In genomic region chr2:74148457-74149248, GRCh38 we compare ENCODE assay signal across 8 cellular contexts. TPM values are rescaled to one million over a fixed set of nuclear protein-coding genes. Genes with fewer than 3 reads are reported as not detected.
DNase-seq lines count a peak whose midpoint lies in the region; ATAC-seq and TF ChIP-seq lines count a peak whose summit lies in the region.

No MANE protein-coding gene starts in this region.

- DNase-seq in brain microvascular endothelial cell (no peak), NCI-H1105 treated with DMSO at 0.1 percent for 48 hours (lab: John Stamatoyannopoulos, UW) (no peak)
- no peak for DNase-seq in activated CD8-positive, alpha-beta memory T cell treated with anti-CD3 and anti-CD28 coated beads, Interleukin-2, amount 10 ng/mL, durations not matched to agents 7 days and 5 days

- no peaks in the 10 kb centered on the region for H3K9me3 ChIP-seq in mucosa of rectum (ENCODE audit: control insufficient read depth in 2 of 2, low read length in 2 of 2)

- in situ Hi-C loops in brain microvascular endothelial cell (cut with HindIII; ENCODE audit: low pct_ligation_motif_present, low sequenced_read_pairs), result no loop called here

- H3K79me2 ChIP-seq in ACC112 (ENCODE audit: control insufficient read depth, insufficient read depth, low read length, unreplicated experiment), result peaks cover 12% of the 10 kb centered on the region

- no peaks in the 10 kb centered on the region for H3K36me3 ChIP-seq in ACC112 (ENCODE audit: insufficient read depth, low read length)
- peaks cover 5% of the 10 kb centered on the region for H3K36me3 ChIP-seq in brain microvascular endothelial cell (replicated peaks)
- H3K36me3 ChIP-seq in mucosa of rectum (ENCODE audit: control insufficient read depth in 2 of 2, insufficient read depth in 2 of 2, low read length in 2 of 2), result peaks cover 8 to 20% of the 10 kb centered on the region in 2 donors

- H3K36me3 Mint-ChIP-seq in activated CD8-positive, alpha-beta memory T cell treated with anti-CD3 and anti-CD28 coated beads, Interleukin-2, amount 10 ng/mL, durations not matched to agents 7 days and 5 days, result peaks cover 13% of the 10 kb centered on the region

- H3K9ac ChIP-seq in mucosa of rectum (ENCODE audit: low read depth in 1 of 2, low read length in 2 of 2), result peak overlapping the region; percentile 52 to 61

- H3K27ac Mint-ChIP-seq in activated CD8-positive, alpha-beta memory T cell treated with anti-CD3 and anti-CD28 coated beads, Interleukin-2, amount 10 ng/mL, durations not matched to agents 7 days and 5 days, result no peak overlapping the region

- H3K4me1 ChIP-seq in ACC112 (ENCODE audit: control insufficient read depth, insufficient read depth, low read length, unreplicated experiment), result peaks cover 7% of the 10 kb centered on the region
- peaks cover 14 to 16% of the 10 kb centered on the region in 2 donors for H3K4me1 ChIP-seq in mucosa of rectum (ENCODE audit: control insufficient read depth in 2 of 2, insufficient read depth in 2 of 2, low read length in 2 of 2)

- H3K9me3 Mint-ChIP-seq in activated CD8-positive, alpha-beta memory T cell treated with anti-CD3 and anti-CD28 coated beads, Interleukin-2, amount 10 ng/mL, durations not matched to agents 7 days and 5 days (ENCODE audit: low read depth), result no peaks in the 10 kb centered on the region

- H3K4me1 Mint-ChIP-seq in activated CD8-positive, alpha-beta memory T cell treated with anti-CD3 and anti-CD28 coated beads, Interleukin-2, amount 10 ng/mL, durations not matched to agents 7 days and 5 days, result peaks cover 11% of the 10 kb centered on the region

- H3K27ac ChIP-seq in ACC112 (ENCODE audit: low read depth, low read length), result no peak overlapping the region
- no peak overlapping the region for H3K27ac ChIP-seq in brain microvascular endothelial cell
- H3K27ac ChIP-seq in mucosa of rectum (ENCODE audit: low read depth in 2 of 2, low read length in 2 of 2), result no peak overlapping the region

- H3K27me3 Mint-ChIP-seq in activated CD8-positive, alpha-beta memory T cell treated with anti-CD3 and anti-CD28 coated beads, Interleukin-2, amount 10 ng/mL, durations not matched to agents 7 days and 5 days, result no peaks in the 10 kb centered on the region

- peak overlapping the region; percentile 96 for H3K4me3 ChIP-seq in ACC112 (ENCODE audit: low read depth, low read length)
- peak overlapping the region; percentile 80 for H3K4me3 ChIP-seq in brain microvascular endothelial cell (ENCODE audit: low read depth, low read length)
- peak overlapping the region; percentile 74 to 76 for H3K4me3 ChIP-seq in mucosa of rectum (ENCODE audit: low read length in 2 of 2)

- no peaks in the 10 kb centered on the region for H3K27me3 ChIP-seq in ACC112 (ENCODE audit: insufficient read depth, low read length)
- H3K27me3 ChIP-seq in brain microvascular endothelial cell (replicated peaks), result no peaks in the 10 kb centered on the region
- no peaks in the 10 kb centered on the region for H3K27me3 ChIP-seq in mucosa of rectum (ENCODE audit: control insufficient read depth in 2 of 2, insufficient read depth in 2 of 2, low read length in 2 of 2)

- no peak for TF ChIP-seq CTCF in brain microvascular endothelial cell (IDR thresholded peaks at IDR 0.05; ENCODE audit: low read depth, low read length, missing control alignments)

- peak overlapping the region; percentile 64 for H2AFZ ChIP-seq in ACC112 (ENCODE audit: low read length, unreplicated experiment)

- H3K4me3 Mint-ChIP-seq in activated CD8-positive, alpha-beta memory T cell treated with anti-CD3 and anti-CD28 coated beads, Interleukin-2, amount 10 ng/mL, durations not matched to agents 7 days and 5 days, result no peak overlapping the region

- CTCF ChIA-PET in activated CD8-positive, alpha-beta memory T cell treated with anti-CD3 and anti-CD28 coated beads, Interleukin-2, amount 10 ng/mL, durations not matched to agents 7 days and 5 days (lab: Charles Lee), result interaction anchor here (0.7 to 8.5 kb wide), 17 partner anchors 8 to 324 kb away, joined by 3 to 134 read pairs (median 5); partner anchors contain the start of genes MOB1A, MTHFD2 and STAMBP

- ATAC-seq in HG02943 (IDR thresholded peaks at IDR 0.05; ENCODE audit: low read depth, unreplicated experiment) (peak; percentile 4), GM18498 (IDR thresholded peaks at IDR 0.05; ENCODE audit: unreplicated experiment) (no peak), GM19324 (IDR thresholded peaks at IDR 0.05; ENCODE audit: low FRiP score, unreplicated experiment) (no peak)
- no peak for ATAC-seq in activated CD8-positive, alpha-beta memory T cell treated with anti-CD3 and anti-CD28 coated beads, Interleukin-2, amount 10 ng/mL, durations not matched to agents 7 days and 5 days

RNA-seq across cellular contexts. Expression of gene BOLA3, which starts 0.9 kb away (rescaled TPM):
- 10 to 100 TPM; 69.5 to 76.1 TPM for total RNA-seq in activated CD8-positive, alpha-beta memory T cell treated with anti-CD3 and anti-CD28 coated beads, Interleukin-2, amount 10 ng/mL, durations not matched to agents 7 days and 5 days

RNA-seq across cellular contexts. Expression of gene MOB1A, which starts 30.0 kb away (rescaled TPM):
- 100 to 1,000 TPM; 183 to 220 TPM for total RNA-seq in activated CD8-positive, alpha-beta memory T cell treated with anti-CD3 and anti-CD28 coated beads, Interleukin-2, amount 10 ng/mL, durations not matched to agents 7 days and 5 days

RNA-seq across cellular contexts. Expression of gene MTHFD2, which starts 49.8 kb away (rescaled TPM):
- total RNA-seq in activated CD8-positive, alpha-beta memory T cell treated with anti-CD3 and anti-CD28 coated beads, Interleukin-2, amount 10 ng/mL, durations not matched to agents 7 days and 5 days, result 100 to 1,000 TPM; 215 to 293 TPM
